3 cellular contexts compared by ENCODE assay signal in genomic region chr2:69926849-69927515, GRCh38.
A peak's percentile ranks its signal among the peaks of the same experiment; 100 is the strongest.
TF ChIP-seq lines count a peak whose summit lies in the region.

No MANE protein-coding gene starts in this region.

TF ChIP-seq in Ishikawa, 13 proteins besides CTCF, POLR2A, EP300 and RAD21:
- TF ChIP-seq CREB1 (IDR thresholded peaks at IDR 0.05; ENCODE audit: low read depth), result no peak
- peak; percentile 76 for TF ChIP-seq CEBPB (IDR thresholded peaks at IDR 0.05)

TF ChIP-seq in K562, 482 proteins besides CTCF, POLR2A, EP300 and RAD21 (continues in another document):
- no peak for TF ChIP-seq SMARCC2 (IDR thresholded peaks at IDR 0.05; ENCODE audit: low read depth)
- no peak for TF ChIP-seq HDAC6 (IDR thresholded peaks at IDR 0.05; ENCODE audit: low read depth, low read length)
- TF ChIP-seq VEZF1 (CRISPR knock-in tag; IDR thresholded peaks at IDR 0.05), result no peak
- no peak for TF ChIP-seq GTF2E2 (tag; IDR thresholded peaks at IDR 0.05)
- TF ChIP-seq BRF1 (IDR thresholded peaks at IDR 0.05; ENCODE audit: borderline replicate concordance, extremely low read depth, insufficient read length), result no peak
- TF ChIP-seq HMBOX1 (IDR thresholded peaks at IDR 0.05), result no peak
- TF ChIP-seq NCOA2 (IDR thresholded peaks at IDR 0.05; ENCODE audit: partially characterized antibody in 2 of 2), result no peak
- no peak for TF ChIP-seq ZNF3 (CRISPR knock-in tag; IDR thresholded peaks at IDR 0.05)
- TF ChIP-seq ZNF589 (CRISPR knock-in tag; IDR thresholded peaks at IDR 0.05; ENCODE audit: low read depth), result peak; percentile 27; the same call in 1 of the 2 replicates
- no peak for TF ChIP-seq KAT2B (IDR thresholded peaks at IDR 0.05; ENCODE audit: low read depth, low read length)
- no peak for TF ChIP-seq KLF16 (IDR thresholded peaks at IDR 0.05)
- no peak for TF ChIP-seq CBFA2T3 (IDR thresholded peaks at IDR 0.05)
- TF ChIP-seq ESRRA (IDR thresholded peaks at IDR 0.05; ENCODE audit: borderline replicate concordance, low read depth), result no peak
- TF ChIP-seq ZFPM2 (CRISPR knock-in tag; IDR thresholded peaks at IDR 0.05), result no peak
- no peak for TF ChIP-seq ZNF277 (CRISPR knock-in tag; IDR thresholded peaks at IDR 0.05; ENCODE audit: borderline replicate concordance)
- no peak for TF ChIP-seq MTA2 (IDR thresholded peaks at IDR 0.05; ENCODE audit: low read depth)
- TF ChIP-seq ATF7 (IDR thresholded peaks at IDR 0.05), result 0 out of 2 replicates have a peak, but pooled peaks have one; percentile 31
- TF ChIP-seq NR2C1 (IDR thresholded peaks at IDR 0.05), result no peak
- 0 out of 2 replicates have a peak, but pooled peaks have one; percentile 14 for TF ChIP-seq NR2C1 (tag; IDR thresholded peaks at IDR 0.05)
- TF ChIP-seq ZBTB12 (CRISPR knock-in tag; IDR thresholded peaks at IDR 0.05), result no peak
- TF ChIP-seq SOX6 (IDR thresholded peaks at IDR 0.05), result peak; percentile 69
- no peak for TF ChIP-seq NFE2 (IDR thresholded peaks at IDR 0.05; ENCODE audit: low read depth)
- TF ChIP-seq RBM25 (IDR thresholded peaks at IDR 0.05; ENCODE audit: low read depth, low read length, severe bottlenecking), result no peak
- no peak for TF ChIP-seq CLOCK (CRISPR knock-in tag; IDR thresholded peaks at IDR 0.05; ENCODE audit: borderline replicate concordance)
- TF ChIP-seq ZNF239 (CRISPR knock-in tag; IDR thresholded peaks at IDR 0.05), result no peak
- TF ChIP-seq MXI1 (IDR thresholded peaks at IDR 0.05; ENCODE audit: low read depth, low read length), result no peak
- TF ChIP-seq SP1 (CRISPR knock-in tag; IDR thresholded peaks at IDR 0.05), result no peak
- TF ChIP-seq MECOM (CRISPR knock-in tag; IDR thresholded peaks at IDR 0.05), result no peak
- TF ChIP-seq ZSCAN32 (CRISPR knock-in tag; IDR thresholded peaks at IDR 0.05), result no peak

TF ChIP-seq in SK-N-SH treated with all-trans-retinoic acid at 6 μM for 48 hours, 23 proteins besides CTCF, POLR2A, EP300 and RAD21:
- TF ChIP-seq ZNF70 (CRISPR knock-in tag; IDR thresholded peaks at IDR 0.05), result no peak
- TF ChIP-seq ZNF565 (CRISPR knock-in tag; conservative IDR thresholded peaks at IDR 0.05; ENCODE audit: low read depth), result no peak
- no peak for TF ChIP-seq TSHZ2 (CRISPR knock-in tag; IDR thresholded peaks at IDR 0.05)
- no peak for TF ChIP-seq ZNF8 (CRISPR knock-in tag; IDR thresholded peaks at IDR 0.05)
- no peak for TF ChIP-seq CSRNP3 (CRISPR knock-in tag; IDR thresholded peaks at IDR 0.05)
- TF ChIP-seq PATZ1 (CRISPR knock-in tag; IDR thresholded peaks at IDR 0.05; ENCODE audit: borderline replicate concordance), result no peak
- no peak for TF ChIP-seq CREB5 (CRISPR knock-in tag; IDR thresholded peaks at IDR 0.05; ENCODE audit: low read depth)
